ENCODE assay signal across 24 cellular contexts in genomic region chr19:1497578-1498235, GRCh38. TPM values are rescaled to one million over a fixed set of nuclear protein-coding genes. Genes with fewer than 3 reads are reported as not detected.
DNase-seq lines count a peak whose midpoint lies in the region; ATAC-seq, FAIRE-seq and TF ChIP-seq lines count a peak whose summit lies in the region.
"Had no signal": no experiment of that assay in that cellular context is flagged by ENCODE, and none has a peak within 500 bp of the region (broad histone marks: within the 10 kb centered on the region; RNA-seq: fewer than 3 reads in every experiment).

No MANE protein-coding gene starts in this region.

- intact Hi-C loops in activated naive CD4-positive, alpha-beta T cell treated with anti-CD3 and anti-CD28 coated beads for 36 hours (cut with micrococcal nuclease) = no loop called here
- intact Hi-C loops in Caco-2 (cut with micrococcal nuclease; ENCODE audit: unreplicated experiment) (no loop called here), K562 (cut with micrococcal nuclease) (no loop called here)

- no peak overlapping the region for H2BK120ac ChIP-seq in neuronal stem cell (ENCODE audit: low read depth, low read length)

- no peaks in the 10 kb centered on the region; the same call in none of the 2 replicates for H3K36me3 ChIP-seq in Caco-2 (ENCODE audit: control insufficient read depth, insufficient read depth, low read length)
- H3K36me3 ChIP-seq in K562 (ENCODE audit: control insufficient read depth, insufficient read depth, low read length) = no peaks in the 10 kb centered on the region
- no peaks in the 10 kb centered on the region for H3K36me3 ChIP-seq in neuronal stem cell (replicated peaks in 1 of 2; ENCODE audit: control insufficient read depth in 2 of 2, insufficient read depth in 2 of 2, low read length in 2 of 2)

- BruUV-seq in Caco-2 (replicated peaks; lab: Mats Ljungman, UMichigan) (no TSS peak), K562 (replicated peaks; lab: Mats Ljungman, UMichigan) (no TSS peak)

- peak overlapping the region; percentile 52 for H3K27ac Mint-ChIP-seq in activated naive CD4-positive, alpha-beta T cell treated with anti-CD3 and anti-CD28 coated beads, Interleukin-2, amount 10 ng/mL, durations not matched to agents 7 days and 5 days
- H3K27ac Mint-ChIP-seq in activated naive CD4-positive, alpha-beta T cell treated with anti-CD3 and anti-CD28 coated beads for 36 hours = no peak overlapping the region
- H3K27ac Mint-ChIP-seq in Caco-2 (ENCODE audit: unreplicated experiment) (peak overlapping the region; percentile 66), type B pancreatic cell (no peak overlapping the region)
- H3K27ac Mint-ChIP-seq: CD4-positive, alpha-beta memory T cell; HFFc6 had no signal

- in situ Hi-C loops in K562 (cut with MboI) = no loop called here

- H3K4me3 ChIP-seq in Caco-2 (ENCODE audit: low read depth, low read length) (no peak overlapping the region), K562 (no peak overlapping the region), neuronal stem cell (ENCODE audit: low read length in 2 of 2) (no peak overlapping the region)

- H3K79me2 ChIP-seq in K562 (ENCODE audit: control insufficient read depth, insufficient read depth, low read length) = peaks cover 9% of the 10 kb centered on the region

- FAIRE-seq in K562 (lab: Jason Lieb, UNC) = no peak
- FAIRE-seq: D721Med, G401.6, GM12891 had no signal

- H3K18ac ChIP-seq in neuronal stem cell (ENCODE audit: low read length) = peak overlapping the region; percentile 89

- no peak overlapping the region for H4K8ac ChIP-seq in neuronal stem cell (ENCODE audit: low read depth, low read length)

- POLR2A ChIA-PET in Caco-2 (lab: Charles Lee) = interaction anchor here (0.6 kb wide), 1 partner anchor 184 kb away, joined by 4 read pairs; no protein-coding TSS in a partner anchor
- POLR2A ChIA-PET in K562 (lab: Yijun Ruan, JAX) = no interaction called here

- no peak overlapping the region for H3K14ac ChIP-seq in neuronal stem cell (ENCODE audit: low read length)

- H4K20me1 ChIP-seq in K562 (replicated peaks; ENCODE audit: control insufficient read depth, insufficient read depth, low read length) = peaks cover 6% of the 10 kb centered on the region; the same call in 1 of the 2 replicates

- no peak for DNase-seq in activated naive CD4-positive, alpha-beta T cell treated with anti-CD3 and anti-CD28 coated beads, Interleukin-2, amount 10 ng/mL, durations not matched to agents 7 days and 5 days
- DNase-seq in activated naive CD4-positive, alpha-beta T cell treated with anti-CD3 and anti-CD28 coated beads for 36 hours = no peak
- DNase-seq in Caco-2 (no peak), K562 (ENCODE audit: extremely low read depth in 1 of 4, low spot score in 3 of 4) (no peak), neuronal stem cell (ENCODE audit: low spot score) (no peak), type B pancreatic cell (ENCODE audit: extremely low spot score, unreplicated experiment) (no peak), NCI-H2171 treated with DMSO at 0.1 percent for 48 hours (lab: John Stamatoyannopoulos, UW) (no peak)
- DNase-seq: AML-193, C1 segment of cervical spinal cord, DMS153, DMS79 treated with DMSO at 0.1 percent for 48 hours, EL, HCEC 1CT, HFFc6, Karpas-422 had no signal

- ATAC-seq in K562 (no peak), GM18873 (IDR thresholded peaks at IDR 0.05; ENCODE audit: low FRiP score, unreplicated experiment) (no peak)

- H3K9ac ChIP-seq in K562 (ENCODE audit: insufficient read depth in 1 of 2, low read depth in 2 of 2, low read length in 2 of 2) = 0 out of 4 replicates have a peak overlapping the region, but pooled peaks of 1 of the 2 experiments have one; percentile 61
- no peak overlapping the region for H3K9ac ChIP-seq in neuronal stem cell (ENCODE audit: low read depth, low read length, poor library complexity)

- H3K4me3 Mint-ChIP-seq in activated naive CD4-positive, alpha-beta T cell treated with anti-CD3 and anti-CD28 coated beads, Interleukin-2, amount 10 ng/mL, durations not matched to agents 7 days and 5 days = no peak overlapping the region
- no peak overlapping the region for H3K4me3 Mint-ChIP-seq in activated naive CD4-positive, alpha-beta T cell treated with anti-CD3 and anti-CD28 coated beads for 36 hours
- H3K4me3 Mint-ChIP-seq in Caco-2 (ENCODE audit: unreplicated experiment) = no peak overlapping the region
- H3K4me3 Mint-ChIP-seq in type B pancreatic cell = no peak overlapping the region
- H3K4me3 Mint-ChIP-seq: CD4-positive, alpha-beta memory T cell; HFFc6 had no signal

- H3K9me1 ChIP-seq in K562 (ENCODE audit: control insufficient read depth, insufficient read depth, low read length) = no peaks in the 10 kb centered on the region

- no peak overlapping the region for H4K91ac ChIP-seq in neuronal stem cell (ENCODE audit: low read depth, low read length, poor library complexity)

- H3K4me2 ChIP-seq in K562 (ENCODE audit: insufficient read depth, low read length) (no peak overlapping the region), neuronal stem cell (ENCODE audit: insufficient read depth, low read length, poor library complexity, severe bottlenecking) (no peak overlapping the region)

- peak overlapping the region; percentile 63 for H2BK5ac ChIP-seq in neuronal stem cell (ENCODE audit: low read length)

- H2BK12ac ChIP-seq in neuronal stem cell (ENCODE audit: low read length) = peak overlapping the region; percentile 12

- no peak overlapping the region for H3K4ac ChIP-seq in neuronal stem cell (ENCODE audit: low read length)

- H2AK5ac ChIP-seq in neuronal stem cell (ENCODE audit: low read depth, low read length) = peak overlapping the region; percentile 96

- no peak for TF ChIP-seq EP300 in K562 (IDR thresholded peaks at IDR 0.05; ENCODE audit: low read length)

- H3K27me3 Mint-ChIP-seq in activated naive CD4-positive, alpha-beta T cell treated with anti-CD3 and anti-CD28 coated beads, Interleukin-2, amount 10 ng/mL, durations not matched to agents 7 days and 5 days = peaks cover 32% of the 10 kb centered on the region
- peaks cover 2% of the 10 kb centered on the region for H3K27me3 Mint-ChIP-seq in activated naive CD4-positive, alpha-beta T cell treated with anti-CD3 and anti-CD28 coated beads for 36 hours (ENCODE audit: low read depth)
- no peaks in the 10 kb centered on the region for H3K27me3 Mint-ChIP-seq in Caco-2 (ENCODE audit: insufficient read depth, unreplicated experiment)
- H3K27me3 Mint-ChIP-seq in type B pancreatic cell = peaks cover 10% of the 10 kb centered on the region

- whole genome bisulfite sequencing in K562 (ENCODE audit: insufficient coverage, low coverage, missing lambda C conversion rate) = 85% methylated on average over 13 of the region's 25 CpGs
- no CpG with 5 or more reads among the region's 25 CpGs for WGBS in neuronal stem cell (ENCODE audit: extremely low coverage in 2 of 2, insufficient read length in 2 of 2, insufficient replicate concordance in 1 of 2), 2 donors

- H2AFZ ChIP-seq in K562 (ENCODE audit: low read depth, low read length) = no peak overlapping the region
- no peak overlapping the region for H2AFZ ChIP-seq in neuronal stem cell (ENCODE audit: low read length)

- peak overlapping the region; percentile 62 for H2BK15ac ChIP-seq in neuronal stem cell (ENCODE audit: low read length)

- no peaks in the 10 kb centered on the region for H3K36me3 Mint-ChIP-seq in activated naive CD4-positive, alpha-beta T cell treated with anti-CD3 and anti-CD28 coated beads, Interleukin-2, amount 10 ng/mL, durations not matched to agents 7 days and 5 days
- H3K36me3 Mint-ChIP-seq in activated naive CD4-positive, alpha-beta T cell treated with anti-CD3 and anti-CD28 coated beads for 36 hours (ENCODE audit: low read depth) = no peaks in the 10 kb centered on the region
- H3K36me3 Mint-ChIP-seq in Caco-2 (ENCODE audit: insufficient read depth, unreplicated experiment) (peaks cover 30% of the 10 kb centered on the region), type B pancreatic cell (no peaks in the 10 kb centered on the region)
- H3K36me3 Mint-ChIP-seq: CD4-positive, alpha-beta memory T cell had no signal

- no peak overlapping the region for H3K23ac ChIP-seq in neuronal stem cell (ENCODE audit: low read depth, low read length, poor library complexity)

- TF ChIP-seq RAD21 in K562 (CRISPR knock-in tag; conservative IDR thresholded peaks at IDR 0.05 in 1 of 2, IDR thresholded peaks at IDR 0.05 in 1 of 2) = no peak

- TF ChIP-seq CTCF in Caco-2 (IDR thresholded peaks at IDR 0.05; ENCODE audit: insufficient read depth in 1 of 2, low read depth in 1 of 2, low read length in 1 of 2, severe bottlenecking in 1 of 2, unreplicated experiment in 1 of 2) (no peak), K562 (IDR thresholded peaks at IDR 0.05 in 2 of 3, conservative IDR thresholded peaks at IDR 0.05 in 1 of 3; ENCODE audit: insufficient read depth in 2 of 3, low read depth in 1 of 3, low read length in 3 of 3) (no peak), type B pancreatic cell (conservative IDR thresholded peaks at IDR 0.05) (no peak)

- H3K27me3 ChIP-seq in Caco-2 (replicated peaks; ENCODE audit: control insufficient read depth, insufficient read depth, low read length) (no peaks in the 10 kb centered on the region), K562 (ENCODE audit: control insufficient read depth in 2 of 2, insufficient read depth in 2 of 2, low read length in 2 of 2) (no peaks in the 10 kb centered on the region), neuronal stem cell (ENCODE audit: control insufficient read depth in 3 of 3, insufficient read depth in 3 of 3, low read depth in 1 of 3, low read length in 3 of 3) (peaks cover 0 to 4% (median 2%) of the 10 kb centered on the region in 3 experiments)

- H3K9me3 ChIP-seq in Caco-2 = peaks cover 6% of the 10 kb centered on the region; the same call in 1 of the 2 replicates
- no peaks in the 10 kb centered on the region for H3K9me3 ChIP-seq in K562 (replicated peaks; ENCODE audit: control insufficient read depth, insufficient read depth, low read depth, low read length)
- H3K9me3 ChIP-seq in neuronal stem cell (replicated peaks in 1 of 2; ENCODE audit: control insufficient read depth in 2 of 2, insufficient read depth in 1 of 2, low read depth in 1 of 2, low read length in 2 of 2) = peaks cover 0 to 2% of the 10 kb centered on the region in 2 donors

- TF ChIP-seq POLR2A in K562 (conservative IDR thresholded peaks at IDR 0.05) = no peak

- H3K4me1 ChIP-seq in Caco-2 (peaks cover 46% of the 10 kb centered on the region), K562 (replicated peaks in 1 of 2; ENCODE audit: control insufficient read depth in 2 of 2, insufficient read depth in 2 of 2, low read length in 2 of 2) (peaks cover 17 to 76% of the 10 kb centered on the region in 2 experiments), neuronal stem cell (ENCODE audit: control insufficient read depth in 2 of 2, insufficient read depth in 1 of 2, low read depth in 1 of 2, low read length in 2 of 2) (peaks cover 6 to 8% of the 10 kb centered on the region in 2 donors)

- H3K4me1 Mint-ChIP-seq in activated naive CD4-positive, alpha-beta T cell treated with anti-CD3 and anti-CD28 coated beads, Interleukin-2, amount 10 ng/mL, durations not matched to agents 7 days and 5 days = no peaks in the 10 kb centered on the region
- H3K4me1 Mint-ChIP-seq in activated naive CD4-positive, alpha-beta T cell treated with anti-CD3 and anti-CD28 coated beads for 36 hours (ENCODE audit: low read depth) = peaks cover 2% of the 10 kb centered on the region
- H3K4me1 Mint-ChIP-seq in Caco-2 (ENCODE audit: low read depth, unreplicated experiment) (peaks cover 10% of the 10 kb centered on the region), type B pancreatic cell (ENCODE audit: unreplicated experiment) (peaks cover 4% of the 10 kb centered on the region)
- H3K4me1 Mint-ChIP-seq: CD4-positive, alpha-beta memory T cell had no signal

- no peaks in the 10 kb centered on the region for H3K79me1 ChIP-seq in neuronal stem cell (ENCODE audit: low read depth, low read length)

- CTCF ChIA-PET in activated naive CD4-positive, alpha-beta T cell treated with anti-CD3 and anti-CD28 coated beads, Interleukin-2, amount 10 ng/mL, durations not matched to agents 7 days and 5 days (lab: Charles Lee) = no interaction called here
- CTCF ChIA-PET in activated naive CD4-positive, alpha-beta T cell treated with anti-CD3 and anti-CD28 coated beads for 36 hours (lab: Charles Lee) = no interaction called here
- CTCF ChIA-PET in Caco-2 (lab: Charles Lee) (interaction anchor here (0.7 kb wide), 1 partner anchor 104 kb away, joined by 4 read pairs; no protein-coding TSS in a partner anchor), K562 (lab: Yijun Ruan, JAX; ENCODE audit: low intra/inter-chr PET ratio) (no interaction called here)

- no peaks in the 10 kb centered on the region for H3K9me3 Mint-ChIP-seq in activated naive CD4-positive, alpha-beta T cell treated with anti-CD3 and anti-CD28 coated beads, Interleukin-2, amount 10 ng/mL, durations not matched to agents 7 days and 5 days
- no peaks in the 10 kb centered on the region for H3K9me3 Mint-ChIP-seq in activated naive CD4-positive, alpha-beta T cell treated with anti-CD3 and anti-CD28 coated beads for 36 hours
- H3K9me3 Mint-ChIP-seq in Caco-2 (ENCODE audit: unreplicated experiment) = no peaks in the 10 kb centered on the region
- H3K9me3 Mint-ChIP-seq in type B pancreatic cell = no peaks in the 10 kb centered on the region
- H3K9me3 Mint-ChIP-seq: CD4-positive, alpha-beta memory T cell; HFFc6 had no signal

- H3K27ac ChIP-seq in K562 (ENCODE audit: extremely low read depth, low read depth, low read length) = no peak overlapping the region
- H3K27ac ChIP-seq in neuronal stem cell (replicated peaks; ENCODE audit: low read length) = no peak overlapping the region
- H3K27ac ChIP-seq: 22Rv1 had no signal

RNA-seq across cellular contexts. Expression of gene REEP6, which starts 6.7 kb away (rescaled TPM):
- total RNA-seq in activated naive CD4-positive, alpha-beta T cell treated with anti-CD3 and anti-CD28 coated beads for 36 hours = 1 to 10 TPM; 1.3 to 1.6 TPM
- total RNA-seq in Caco-2 (2022) (50.2 and 61.5 TPM in 2 replicates), K562 (2014; rRNA removed) (22.1 and 31.4 TPM in 2 replicates), K562 (2014; rRNA removed; fragmentation: Illumina TruSeq; extraction: Trizol) (5.7 and 7.8 TPM in 2 replicates), K562 (2015; rRNA removed; fragmentation: Illumina TruSeq; extraction: Trizol) (12.2 and 14.5 TPM in 2 replicates), K562 (2021) (64.2 and 66.3 TPM in 2 replicates), type B pancreatic cell (ENCODE audit: low replicate concordance) (17.3 and 34.5 TPM in 2 replicates)
- 24.8 and 67.6 TPM in 2 replicates for total RNA-seq in K562 (2011; cell fraction: chromatin; rRNA removed; ENCODE audit: low replicate concordance)
- total RNA-seq in K562 (2011; cell fraction: nucleolus; rRNA removed) = 113 and 120 TPM in 2 replicates
- 64.9 and 67.3 TPM in 2 replicates for total RNA-seq in K562 (2011; cell fraction: nucleoplasm; rRNA removed)
- polyA plus RNA-seq in K562 (2011; rRNA removed) (18.4 and 36.3 TPM in 2 replicates), K562 (2014; fragmentation: Illumina TruSeq; extraction: Trizol) (12.7 and 36.9 TPM in 2 replicates), K562 (2014; fragmentation: Nextera tagmentation; extraction: Ambion mirVana) (1 to 10 TPM; 1.2 to 1.9 TPM), K562 (2014; rRNA removed) (31.8 and 34.1 TPM in 2 replicates)
- 26.8 and 94.4 TPM in 2 replicates for polyA plus RNA-seq in K562 (2011; cell fraction: cytosol; rRNA removed)
- polyA plus RNA-seq in K562 (2011; cell fraction: nucleus; rRNA removed) = 24.1 and 41.5 TPM in 2 replicates
- polyA plus RNA-seq in K562 (2012) = 43.3 and 57.4 TPM in 2 replicates
- 11.2 and 16.1 TPM in 2 replicates for polyA minus RNA-seq in K562 (2011; rRNA and poly(A)+ RNA removed)
- polyA minus RNA-seq in K562 (2011; cell fraction: cytosol; rRNA and poly(A)+ RNA removed) = 42.9 and 55.0 TPM in 2 replicates
- 9.6 and 11.7 TPM in 2 replicates for polyA minus RNA-seq in K562 (2011; cell fraction: nucleus; rRNA and poly(A)+ RNA removed)
- polyA plus RNA-seq in neuronal stem cell (2013, experiment 1 of 2) = 18.0 TPM
- polyA plus RNA-seq in neuronal stem cell (2013, experiment 2 of 2) = 17.5 TPM

RNA-seq across cellular contexts. Expression of gene PCSK4, which starts 7.6 kb away (rescaled TPM):
- total RNA-seq in activated naive CD4-positive, alpha-beta T cell treated with anti-CD3 and anti-CD28 coated beads for 36 hours = 1 to 10 TPM; 1.5 to 1.7 TPM
- total RNA-seq in Caco-2 (2022) (6.4 and 9.8 TPM in 2 replicates), K562 (2014; rRNA removed) (2.2 and 3.4 TPM in 2 replicates), K562 (2014; rRNA removed; fragmentation: Illumina TruSeq; extraction: Trizol) (0.29 TPM in 2 replicates), K562 (2015; rRNA removed; fragmentation: Illumina TruSeq; extraction: Trizol) (1.2 and 1.5 TPM in 2 replicates), K562 (2021) (5.7 and 7.0 TPM in 2 replicates), type B pancreatic cell (ENCODE audit: low replicate concordance) (9.6 and 12.4 TPM in 2 replicates)
- 10.1 and 40.2 TPM in 2 replicates for total RNA-seq in K562 (2011; cell fraction: chromatin; rRNA removed; ENCODE audit: low replicate concordance)
- total RNA-seq in K562 (2011; cell fraction: nucleolus; rRNA removed) = 32.6 and 34.9 TPM in 2 replicates
- total RNA-seq in K562 (2011; cell fraction: nucleoplasm; rRNA removed) = 10.8 and 20.5 TPM in 2 replicates
- polyA plus RNA-seq in K562 (2011; rRNA removed) (2.7 and 5.1 TPM in 2 replicates), K562 (2014; fragmentation: Illumina TruSeq; extraction: Trizol) (0.85 and 2.2 TPM in 2 replicates), K562 (2014; fragmentation: Nextera tagmentation; extraction: Ambion mirVana) (under 1 TPM in 1 of 2 experiments, not detected in 1; 0.01 TPM), K562 (2014; rRNA removed) (4.8 and 9.1 TPM in 2 replicates)
- 2.9 and 4.0 TPM in 2 replicates for polyA plus RNA-seq in K562 (2011; cell fraction: cytosol; rRNA removed)
- 56.5 and 86.1 TPM in 2 replicates for polyA plus RNA-seq in K562 (2011; cell fraction: nucleus; rRNA removed)
- polyA plus RNA-seq in K562 (2012) = 6.2 and 8.3 TPM in 2 replicates
- polyA minus RNA-seq in K562 (2011; rRNA and poly(A)+ RNA removed) = 0.35 and 0.60 TPM in 2 replicates
- polyA minus RNA-seq in K562 (2011; cell fraction: cytosol; rRNA and poly(A)+ RNA removed) = 1.9 and 8.5 TPM in 2 replicates
- 10.0 and 12.4 TPM in 2 replicates for polyA minus RNA-seq in K562 (2011; cell fraction: nucleus; rRNA and poly(A)+ RNA removed)
- polyA plus RNA-seq in neuronal stem cell (2013, experiment 1 of 2) = 8.3 TPM
- polyA plus RNA-seq in neuronal stem cell (2013, experiment 2 of 2) = 7.9 TPM
- polyA plus RNA-seq: CD4-positive, alpha-beta memory T cell had no signal

RNA-seq across cellular contexts. Expression of gene ADAMTSL5, which starts 15.1 kb away (rescaled TPM):
- 1 to 10 TPM in 1 of 2 experiments, under 1 TPM in 1; 0.95 to 1.6 TPM for total RNA-seq in activated naive CD4-positive, alpha-beta T cell treated with anti-CD3 and anti-CD28 coated beads for 36 hours
- 23.9 and 26.2 TPM in 2 replicates for total RNA-seq in Caco-2 (2022)
- 12.1 and 28.8 TPM in 2 replicates for total RNA-seq in K562 (2011; cell fraction: chromatin; rRNA removed; ENCODE audit: low replicate concordance)
- total RNA-seq in K562 (2011; cell fraction: nucleolus; rRNA removed) = 14.1 and 17.5 TPM in 2 replicates
- 11.6 and 15.2 TPM in 2 replicates for total RNA-seq in K562 (2011; cell fraction: nucleoplasm; rRNA removed)
- total RNA-seq in K562 (2014; rRNA removed) = 3.0 and 4.7 TPM in 2 replicates
- total RNA-seq in K562 (2014; rRNA removed; fragmentation: Illumina TruSeq; extraction: Trizol) = 1.2 and 1.8 TPM in 2 replicates
- total RNA-seq in K562 (2015; rRNA removed; fragmentation: Illumina TruSeq; extraction: Trizol) = 2.0 and 2.8 TPM in 2 replicates
- 9.4 and 11.6 TPM in 2 replicates for total RNA-seq in K562 (2021)
- polyA plus RNA-seq in K562 (2011; rRNA removed) = 4.4 and 6.3 TPM in 2 replicates
- polyA plus RNA-seq in K562 (2011; cell fraction: cytosol; rRNA removed) = 7.7 and 18.9 TPM in 2 replicates
- polyA plus RNA-seq in K562 (2011; cell fraction: nucleus; rRNA removed) = 18.1 and 35.5 TPM in 2 replicates
- polyA plus RNA-seq in K562 (2012) = 7.6 and 10.3 TPM in 2 replicates
- polyA plus RNA-seq in K562 (2014; fragmentation: Illumina TruSeq; extraction: Trizol) = 4.1 and 5.0 TPM in 2 replicates
- 1 to 10 TPM; 1.0 to 1.3 TPM for polyA plus RNA-seq in K562 (2014; fragmentation: Nextera tagmentation; extraction: Ambion mirVana)
- polyA plus RNA-seq in K562 (2014; rRNA removed) = 8.4 and 9.8 TPM in 2 replicates
- 1.6 and 2.7 TPM in 2 replicates for polyA minus RNA-seq in K562 (2011; rRNA and poly(A)+ RNA removed)
- 5.6 and 15.1 TPM in 2 replicates for polyA minus RNA-seq in K562 (2011; cell fraction: cytosol; rRNA and poly(A)+ RNA removed)
- polyA minus RNA-seq in K562 (2011; cell fraction: nucleus; rRNA and poly(A)+ RNA removed) = 3.1 and 4.4 TPM in 2 replicates
- polyA plus RNA-seq in neuronal stem cell (2013, experiment 1 of 2) = 0.31 TPM
- 0.21 TPM for polyA plus RNA-seq in neuronal stem cell (2013, experiment 2 of 2)
- 3.4 and 10.6 TPM in 2 replicates for total RNA-seq in type B pancreatic cell (ENCODE audit: low replicate concordance)

RNA-seq across cellular contexts. Expression of gene C19orf25, which starts 18.7 kb away (rescaled TPM):
- total RNA-seq in activated naive CD4-positive, alpha-beta T cell treated with anti-CD3 and anti-CD28 coated beads for 36 hours = 10 to 100 TPM; 17.5 to 20.8 TPM
- total RNA-seq in Caco-2 (2022) (41.9 and 45.4 TPM in 2 replicates), K562 (2014; rRNA removed) (79.4 and 86.1 TPM in 2 replicates), K562 (2014; rRNA removed; fragmentation: Illumina TruSeq; extraction: Trizol) (6.5 and 9.6 TPM in 2 replicates), K562 (2015; rRNA removed; fragmentation: Illumina TruSeq; extraction: Trizol) (40.6 and 42.3 TPM in 2 replicates), K562 (2021) (68.3 and 73.1 TPM in 2 replicates), type B pancreatic cell (ENCODE audit: low replicate concordance) (36.6 and 37.5 TPM in 2 replicates)
- total RNA-seq in K562 (2011; cell fraction: chromatin; rRNA removed; ENCODE audit: low replicate concordance) = 67.3 and 231 TPM in 2 replicates
- total RNA-seq in K562 (2011; cell fraction: nucleolus; rRNA removed) = 138 and 165 TPM in 2 replicates
- total RNA-seq in K562 (2011; cell fraction: nucleoplasm; rRNA removed) = 70.2 and 72.2 TPM in 2 replicates
- polyA plus RNA-seq in K562 (2011; rRNA removed) (25.3 and 27.6 TPM in 2 replicates), K562 (2014; fragmentation: Illumina TruSeq; extraction: Trizol) (36.1 and 45.1 TPM in 2 replicates), K562 (2014; fragmentation: Nextera tagmentation; extraction: Ambion mirVana) (1 to 10 TPM in 1 of 2 experiments, under 1 TPM in 1; 0.79 to 4.5 TPM), K562 (2014; rRNA removed) (96.0 TPM in 2 replicates)
- 55.4 and 125 TPM in 2 replicates for polyA plus RNA-seq in K562 (2011; cell fraction: cytosol; rRNA removed)
- polyA plus RNA-seq in K562 (2011; cell fraction: nucleus; rRNA removed) = 35.5 and 63.8 TPM in 2 replicates
- 46.1 and 46.4 TPM in 2 replicates for polyA plus RNA-seq in K562 (2012)
- polyA minus RNA-seq in K562 (2011; rRNA and poly(A)+ RNA removed) = 2.2 and 6.5 TPM in 2 replicates
- 21.9 and 26.5 TPM in 2 replicates for polyA minus RNA-seq in K562 (2011; cell fraction: cytosol; rRNA and poly(A)+ RNA removed)
- 18.2 and 20.3 TPM in 2 replicates for polyA minus RNA-seq in K562 (2011; cell fraction: nucleus; rRNA and poly(A)+ RNA removed)
- 22.9 TPM for polyA plus RNA-seq in neuronal stem cell (2013, experiment 1 of 2)
- 21.4 TPM for polyA plus RNA-seq in neuronal stem cell (2013, experiment 2 of 2)

RNA-seq across cellular contexts. Expression of gene PLK5, which starts 26.2 kb away (rescaled TPM):
- total RNA-seq in activated naive CD4-positive, alpha-beta T cell treated with anti-CD3 and anti-CD28 coated beads for 36 hours = not detected
- total RNA-seq in Caco-2 (2022) (0.19 TPM in 1 of 2 replicates, not detected in the other), K562 (2014; rRNA removed) (0.12 and 0.23 TPM in 2 replicates), K562 (2014; rRNA removed; fragmentation: Illumina TruSeq; extraction: Trizol) (not detected in 2 replicates), K562 (2015; rRNA removed; fragmentation: Illumina TruSeq; extraction: Trizol) (not detected in 2 replicates), K562 (2021) (0.16 TPM in 1 of 2 replicates, not detected in the other), type B pancreatic cell (ENCODE audit: low replicate concordance) (0.24 TPM in 1 of 2 replicates, not detected in the other)
- total RNA-seq in K562 (2011; cell fraction: chromatin; rRNA removed; ENCODE audit: low replicate concordance) = 0.25 and 1.2 TPM in 2 replicates
- total RNA-seq in K562 (2011; cell fraction: nucleolus; rRNA removed) = 0.53 and 0.83 TPM in 2 replicates
- total RNA-seq in K562 (2011; cell fraction: nucleoplasm; rRNA removed) = 0.44 and 0.53 TPM in 2 replicates
- polyA plus RNA-seq in K562 (2011; rRNA removed) (0.04 and 0.08 TPM in 2 replicates), K562 (2014; fragmentation: Illumina TruSeq; extraction: Trizol) (not detected in 2 replicates), K562 (2014; fragmentation: Nextera tagmentation; extraction: Ambion mirVana) (not detected), K562 (2014; rRNA removed) (0.07 and 0.27 TPM in 2 replicates)
- 0.06 and 0.16 TPM in 2 replicates for polyA plus RNA-seq in K562 (2011; cell fraction: cytosol; rRNA removed)
- 0.81 and 1.6 TPM in 2 replicates for polyA plus RNA-seq in K562 (2011; cell fraction: nucleus; rRNA removed)
- 0.08 TPM in 1 of 2 replicates, not detected in the other for polyA plus RNA-seq in K562 (2012)
- polyA minus RNA-seq in K562 (2011; rRNA and poly(A)+ RNA removed) = not detected in 2 replicates
- not detected in 2 replicates for polyA minus RNA-seq in K562 (2011; cell fraction: cytosol; rRNA and poly(A)+ RNA removed)
- polyA minus RNA-seq in K562 (2011; cell fraction: nucleus; rRNA and poly(A)+ RNA removed) = 0.67 TPM in 2 replicates
- polyA plus RNA-seq in neuronal stem cell (2013, experiment 1 of 2) = 0.18 TPM
- polyA plus RNA-seq in neuronal stem cell (2013, experiment 2 of 2) = 0.25 TPM
- total RNA-seq: A673; CD4-positive, alpha-beta memory T cell; H4; HT1080 had no signal
- polyA plus RNA-seq: CD4-positive, alpha-beta memory T cell had no signal

Comparison
In these comparisons a context has a peak if more than half of its experiments do, and no peak if none do; other contexts are left out.
1. H3K27ac Mint-ChIP-seq: peak in activated naive CD4-positive, alpha-beta T cell treated with anti-CD3 and anti-CD28 coated beads, Interleukin-2, amount 10 ng/mL, durations not matched to agents 7 days and 5 days (single experiment) and Caco-2 (single experiment); none in activated naive CD4-positive, alpha-beta T cell treated with anti-CD3 and anti-CD28 coated beads for 36 hours (single experiment) and type B pancreatic cell (single experiment).